ENCODE assay signal across 8 cellular contexts in genomic region chr2:73232471-73233153, GRCh38. TPM values are rescaled to one million over a fixed set of nuclear protein-coding genes. Genes with fewer than 3 reads are reported as not detected.
A peak's percentile ranks its signal among the peaks of the same experiment; 100 is the strongest.
DNase-seq lines count a peak whose midpoint lies in the region; ATAC-seq and TF ChIP-seq lines count a peak whose summit lies in the region.

No MANE protein-coding gene starts in this region.

- no peaks in the 10 kb centered on the region for H3K36me3 ChIP-seq in prostate gland

- POLR2A ChIA-PET in activated CD4-positive, alpha-beta T cell treated with anti-CD3 and anti-CD28 coated beads, Interleukin-2, amount 10 ng/mL, durations not matched to agents 7 days and 5 days (lab: Charles Lee): interaction anchor here (1.0 kb wide), 1 partner anchor 153 kb away, joined by 4 read pairs; the partner anchor contains the start of gene ALMS1

- CTCF ChIA-PET in activated CD4-positive, alpha-beta T cell treated with anti-CD3 and anti-CD28 coated beads, Interleukin-2, amount 10 ng/mL, durations not matched to agents 7 days and 5 days (lab: Charles Lee): interaction anchor here (0.5 to 9.1 kb wide), 10 partner anchors 9 to 766 kb away, joined by 3 to 45 read pairs (median 4); partner anchors contain the start of gene SMYD5

- TF ChIP-seq POLR2A in prostate gland (IDR thresholded peaks at IDR 0.05): no peak

- peak; percentile 2 for ATAC-seq in HG03439 (IDR thresholded peaks at IDR 0.05; ENCODE audit: unreplicated experiment)

- H3K4me1 Mint-ChIP-seq in activated CD4-positive, alpha-beta T cell treated with anti-CD3 and anti-CD28 coated beads, Interleukin-2, amount 10 ng/mL, durations not matched to agents 7 days and 5 days: peaks cover 33% of the 10 kb centered on the region

- TF ChIP-seq CTCF in fibroblast of villous mesenchyme (IDR thresholded peaks at IDR 0.05; ENCODE audit: insufficient read depth, low read depth, low read length): no peak
- no peak for TF ChIP-seq CTCF in prostate gland (IDR thresholded peaks at IDR 0.05)

- H3K4me1 ChIP-seq in prostate gland (replicated peaks): peaks cover 1% of the 10 kb centered on the region

- H3K9me3 ChIP-seq in prostate gland: no peaks in the 10 kb centered on the region

- no peaks in the 10 kb centered on the region for H3K27me3 ChIP-seq in prostate gland (replicated peaks; ENCODE audit: insufficient read depth)

- H3K36me3 Mint-ChIP-seq in activated CD4-positive, alpha-beta T cell treated with anti-CD3 and anti-CD28 coated beads, Interleukin-2, amount 10 ng/mL, durations not matched to agents 7 days and 5 days (ENCODE audit: low read depth): peaks cover 12% of the 10 kb centered on the region

- H3K9me3 Mint-ChIP-seq in activated CD4-positive, alpha-beta T cell treated with anti-CD3 and anti-CD28 coated beads, Interleukin-2, amount 10 ng/mL, durations not matched to agents 7 days and 5 days: no peaks in the 10 kb centered on the region

- 2% methylated on average over 25 of the region's 37 CpGs for WGBS in prostate gland

- H3K27ac Mint-ChIP-seq in activated CD4-positive, alpha-beta T cell treated with anti-CD3 and anti-CD28 coated beads, Interleukin-2, amount 10 ng/mL, durations not matched to agents 7 days and 5 days: peak overlapping the region; percentile 93

- H3K27me3 Mint-ChIP-seq in activated CD4-positive, alpha-beta T cell treated with anti-CD3 and anti-CD28 coated beads, Interleukin-2, amount 10 ng/mL, durations not matched to agents 7 days and 5 days: no peaks in the 10 kb centered on the region

- H3K4me3 ChIP-seq in fibroblast of villous mesenchyme (ENCODE audit: low read depth, low read length) (peak overlapping the region; percentile 85), prostate gland (peak overlapping the region; percentile 60 to 77)

- intact Hi-C loops in prostate gland (cut with DNase I): loop anchor here (5.0 kb wide), 1 partner anchor 155 kb away; the partner anchor contains the start of gene ALMS1

- peak; percentile 17 for DNase-seq in stimulated activated CD4-positive, alpha-beta T cell treated with anti-CD3 and anti-CD28 coated beads, Interleukin-12 subunit alpha, Interleukin-12 subunit beta, amount 100 ng/mL, for 4 hours
- DNase-seq in stimulated activated CD4-positive, alpha-beta T cell treated with anti-CD3 and anti-CD28 coated beads, Interleukin-4, amount 100 ng/mL, for 1 hour: no peak
- peak; percentile 31 for DNase-seq in activated CD4-positive, alpha-beta T cell treated with anti-CD3 and anti-CD28 coated beads, Interleukin-2, amount 10 ng/mL, durations not matched to agents 7 days and 5 days
- DNase-seq in fibroblast of villous mesenchyme (ENCODE audit: low read depth) (no peak), prostate gland (ENCODE audit: low spot score) (no peak), kidney glomerular epithelial cell (lab: John Stamatoyannopoulos, UW) (no peak), GDM1 (lab: John Stamatoyannopoulos, UW) (no peak)

- H3K27ac ChIP-seq in prostate gland: peak overlapping the region; percentile 38 to 44

- H3K4me3 Mint-ChIP-seq in activated CD4-positive, alpha-beta T cell treated with anti-CD3 and anti-CD28 coated beads, Interleukin-2, amount 10 ng/mL, durations not matched to agents 7 days and 5 days: peak overlapping the region; percentile 89

RNA-seq across cellular contexts. Expression of gene PRADC1, which starts 0.4 kb away (rescaled TPM):
- 10 to 100 TPM; 12.5 to 13.7 TPM for total RNA-seq in activated CD4-positive, alpha-beta T cell treated with anti-CD3 and anti-CD28 coated beads, Interleukin-2, amount 10 ng/mL, durations not matched to agents 7 days and 5 days
- total RNA-seq in fibroblast of villous mesenchyme: 14.2 and 18.1 TPM in 2 replicates
- 10 to 100 TPM; 21.4 to 26.3 TPM for total RNA-seq in prostate gland

RNA-seq across cellular contexts. Expression of gene CCT7, which starts 1.5 kb away (rescaled TPM):
- 100 to 1,000 TPM; 281 to 310 TPM for total RNA-seq in activated CD4-positive, alpha-beta T cell treated with anti-CD3 and anti-CD28 coated beads, Interleukin-2, amount 10 ng/mL, durations not matched to agents 7 days and 5 days
- total RNA-seq in fibroblast of villous mesenchyme (247 and 330 TPM in 2 replicates), prostate gland (100 to 1,000 TPM; 206 to 242 TPM)

RNA-seq across cellular contexts. Expression of gene SMYD5, which starts 18.6 kb away (rescaled TPM):
- 10 to 100 TPM; 13.6 to 16.5 TPM for total RNA-seq in activated CD4-positive, alpha-beta T cell treated with anti-CD3 and anti-CD28 coated beads, Interleukin-2, amount 10 ng/mL, durations not matched to agents 7 days and 5 days
- 20.7 and 20.9 TPM in 2 replicates for total RNA-seq in fibroblast of villous mesenchyme
- total RNA-seq in prostate gland: 10 to 100 TPM; 12.5 to 36.6 TPM

RNA-seq across cellular contexts. Expression of gene NOTO, which starts 30.2 kb away (rescaled TPM):
- not detected for total RNA-seq in activated CD4-positive, alpha-beta T cell treated with anti-CD3 and anti-CD28 coated beads, Interleukin-2, amount 10 ng/mL, durations not matched to agents 7 days and 5 days
- total RNA-seq in fibroblast of villous mesenchyme (not detected in 2 replicates), prostate gland (not detected)

RNA-seq across cellular contexts. Expression of gene FBXO41, which starts 51.7 kb away (rescaled TPM):
- 10 to 100 TPM; 18.2 to 20.2 TPM for total RNA-seq in activated CD4-positive, alpha-beta T cell treated with anti-CD3 and anti-CD28 coated beads, Interleukin-2, amount 10 ng/mL, durations not matched to agents 7 days and 5 days
- total RNA-seq in fibroblast of villous mesenchyme (1.3 and 1.6 TPM in 2 replicates), prostate gland (1 to 10 TPM; 4.2 to 7.4 TPM)

Comparison
In these comparisons a context has a peak if more than half of its experiments do, and no peak if none do; other contexts are left out.
1. DNase-seq: peak in stimulated activated CD4-positive, alpha-beta T cell treated with anti-CD3 and anti-CD28 coated beads, Interleukin-12 subunit alpha, Interleukin-12 subunit beta, amount 100 ng/mL, for 4 hours (single experiment) and activated CD4-positive, alpha-beta T cell treated with anti-CD3 and anti-CD28 coated beads, Interleukin-2, amount 10 ng/mL, durations not matched to agents 7 days and 5 days (single experiment); none in stimulated activated CD4-positive, alpha-beta T cell treated with anti-CD3 and anti-CD28 coated beads, Interleukin-4, amount 100 ng/mL, for 1 hour (single experiment), fibroblast of villous mesenchyme (single experiment), prostate gland (single experiment), kidney glomerular epithelial cell (single experiment) and GDM1 (single experiment).